ENCODE assay signal across 20 cellular contexts in the genomic region with DNA sequence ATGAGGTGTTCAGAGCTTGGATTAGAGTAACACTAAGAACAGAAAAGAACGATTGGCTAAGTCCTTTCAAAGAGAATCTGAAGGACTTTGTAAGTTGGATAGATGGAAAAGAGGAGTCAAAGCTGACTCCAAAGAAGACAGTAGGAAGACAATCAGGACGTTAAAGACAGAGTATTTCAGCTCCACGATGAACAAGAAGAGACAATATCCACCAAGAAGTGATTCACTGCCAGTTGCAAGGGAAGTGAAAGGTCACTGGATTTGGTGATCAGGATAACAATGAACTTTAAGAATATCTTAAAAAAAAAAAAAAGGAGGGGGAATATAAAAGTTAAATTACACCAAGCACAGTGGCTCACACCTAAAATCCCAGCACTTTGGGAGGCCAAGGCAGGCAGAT. TPM values are rescaled to one million over a fixed set of nuclear protein-coding genes. Genes with fewer than 3 reads are reported as not detected.
DNase-seq lines count a peak whose midpoint lies in the region; ATAC-seq and TF ChIP-seq lines count a peak whose summit lies in the region.
"Had no signal": no experiment of that assay in that cellular context is flagged by ENCODE, and none has a peak within 500 bp of the region (broad histone marks: within the 10 kb centered on the region; RNA-seq: fewer than 3 reads in every experiment).

No MANE protein-coding gene starts in this region.

- H3K4me2 ChIP-seq in fibroblast of lung (ENCODE audit: extremely low read depth, insufficient read depth, low read length) = no peak overlapping the region

- H3K4me3 Mint-ChIP-seq in WTC11 = no peak overlapping the region
- H3K4me3 Mint-ChIP-seq: CD4-positive, alpha-beta T cell had no signal

- no peak overlapping the region for H2AFZ ChIP-seq in fibroblast of lung (ENCODE audit: low read length)
- H2AFZ ChIP-seq: parathyroid adenoma had no signal

- H3K9ac ChIP-seq in fibroblast of lung (ENCODE audit: insufficient read depth, low read length) = no peak overlapping the region
- H3K9ac ChIP-seq: parathyroid adenoma had no signal

- no peaks in the 10 kb centered on the region for H4K20me1 ChIP-seq in fibroblast of lung (ENCODE audit: control insufficient read depth, extremely low read depth, insufficient read depth, low read length)

- no peaks in the 10 kb centered on the region for H3K36me3 Mint-ChIP-seq in WTC11

- no peak for ATAC-seq in WTC11
- ATAC-seq: activated T-cell treated with anti-CD3 and anti-CD28 coated beads, Interleukin-2, amount 50 U/mL, for 72 hours; GM12878 had no signal

- CTCF ChIA-PET in WTC11 (lab: Charles Lee) = interaction anchor here (1.1 to 1.9 kb wide), 3 partner anchors 16 to 453 kb away, joined by 3 to 6 read pairs (median 4); no protein-coding TSS in a partner anchor

- H3K27me3 ChIP-seq in fibroblast of lung (ENCODE audit: control insufficient read depth, insufficient read depth, low read length) (no peaks in the 10 kb centered on the region), spleen (replicated peaks in 1 of 7) (no peaks in the 10 kb centered on the region)

- H3K27ac ChIP-seq in fibroblast of lung (ENCODE audit: insufficient read depth, low read length) (peak overlapping the region; percentile 39), spleen (peak overlapping the region in 6 of 8 donors; percentile 22 to 78 (median 72))
- H3K27ac ChIP-seq: parathyroid adenoma had no signal

- H3K79me2 ChIP-seq in fibroblast of lung (ENCODE audit: control insufficient read depth, insufficient read depth, low read length) = peaks cover 34% of the 10 kb centered on the region

- H3K36me3 ChIP-seq in fibroblast of lung (ENCODE audit: control insufficient read depth, insufficient read depth, low read length) = no peaks in the 10 kb centered on the region
- no peaks in the 10 kb centered on the region for H3K36me3 ChIP-seq in spleen
- H3K36me3 ChIP-seq: thoracic aorta had no signal

- H3K27ac Mint-ChIP-seq in WTC11 = peak overlapping the region; percentile 50; the same call in 1 of the 2 replicates
- H3K27ac Mint-ChIP-seq: CD4-positive, alpha-beta T cell had no signal

- H3K27me3 Mint-ChIP-seq in WTC11 (ENCODE audit: low read depth) = no peaks in the 10 kb centered on the region
- H3K27me3 Mint-ChIP-seq: CD4-positive, alpha-beta T cell had no signal

- peaks cover 23% of the 10 kb centered on the region for H3K4me1 ChIP-seq in fibroblast of lung (ENCODE audit: control insufficient read depth, extremely low read depth, insufficient read depth, low read length)
- H3K4me1 ChIP-seq in spleen = peaks cover 33 to 99% (median 59%) of the 10 kb centered on the region in 6 donors

- 68 to 82% (median 78%) methylated on average over 3 of the region's 3 CpGs for WGBS in spleen, 5 donors

- H3K9me3 ChIP-seq in fibroblast of lung (ENCODE audit: control insufficient read depth, insufficient read depth, low read depth, low read length) = no peaks in the 10 kb centered on the region
- H3K9me3 ChIP-seq in spleen = no peaks in the 10 kb centered on the region
- H3K9me3 ChIP-seq: mucosa of descending colon, thoracic aorta had no signal

- TF ChIP-seq CTCF in WTC11 (IDR thresholded peaks at IDR 0.05) = no peak
- TF ChIP-seq CTCF in fibroblast of lung (conservative IDR thresholded peaks at IDR 0.05 in 1 of 2, IDR thresholded peaks at IDR 0.05 in 1 of 2; ENCODE audit: low read depth in 1 of 2, low read length in 2 of 2) = no peak
- TF ChIP-seq CTCF in spleen (IDR thresholded peaks at IDR 0.05 in 8 of 11, conservative IDR thresholded peaks at IDR 0.05 in 3 of 11) = no peak

- H3K4me3 ChIP-seq in fibroblast of lung (replicated peaks in 1 of 4; ENCODE audit: control extremely low read depth in 1 of 4, insufficient read depth in 1 of 4, low read depth in 3 of 4, low read length in 4 of 4) = no peak overlapping the region
- no peak overlapping the region for H3K4me3 ChIP-seq in spleen
- H3K4me3 ChIP-seq: GM12878, mucosa of descending colon, thoracic aorta had no signal

- no peak for TF ChIP-seq POLR2A in spleen (IDR thresholded peaks at IDR 0.05)

- DNase-seq in HT1080 (ENCODE audit: low read depth) (peak; percentile 13), WTC11 (ENCODE audit: low spot score) (no peak), fibroblast of lung (ENCODE audit: low read depth in 2 of 2) (no peak), spleen (no peak), NCI-H1436 treated with DMSO at 0.1 percent for 48 hours (lab: John Stamatoyannopoulos, UW) (no peak), NCI-H187 (lab: John Stamatoyannopoulos, UW) (no peak)
- DNase-seq in stimulated activated CD4-positive, alpha-beta T cell treated with anti-CD3 and anti-CD28 coated beads, Interleukin-2, amount 100 ng/mL, for 48 hours = no peak
- DNase-seq: activated CD4-positive, alpha-beta T cell treated with anti-CD3 and anti-CD28 coated beads, Interleukin-2, amount 50 U/mL, for 1 hour; activated T-cell treated with anti-CD3 and anti-CD28 coated beads, Interleukin-2, amount 50 U/mL, for 72 hours; anterior cingulate cortex; CD4-positive, alpha-beta T cell; effector CD4-positive, alpha-beta T cell; Karpas-422; mucosa of descending colon; NCI-H1930; SHP77; stimulated activated CD4-positive, alpha-beta T cell treated with anti-CD3 and anti-CD28 coated beads, Interleukin-15, amount 100 ng/mL, for 24 hours had no signal

- peaks cover 65% of the 10 kb centered on the region for H3K4me1 Mint-ChIP-seq in WTC11

- intact Hi-C loops in spleen (cut with DNase I; ENCODE audit: low total_unique reads) = no loop called here

- POLR2A ChIA-PET in WTC11 (lab: Charles Lee) = interaction anchor here (1.6 kb wide), 1 partner anchor 17 kb away, joined by 4 read pairs; no protein-coding TSS in a partner anchor

- H3K9me3 Mint-ChIP-seq in WTC11 = no peaks in the 10 kb centered on the region
- H3K9me3 Mint-ChIP-seq: activated T-cell treated with anti-CD3 and anti-CD28 coated beads, Interleukin-2, amount 50 U/mL, for 72 hours; CD4-positive, alpha-beta T cell had no signal

TF ChIP-seq in WTC11, 78 proteins besides CTCF, POLR2A, EP300 and RAD21 (continues in another document):
- TF ChIP-seq ZNF232 (CRISPR knock-in tag; IDR thresholded peaks at IDR 0.05) = no peak
- TF ChIP-seq, protein P1, sequence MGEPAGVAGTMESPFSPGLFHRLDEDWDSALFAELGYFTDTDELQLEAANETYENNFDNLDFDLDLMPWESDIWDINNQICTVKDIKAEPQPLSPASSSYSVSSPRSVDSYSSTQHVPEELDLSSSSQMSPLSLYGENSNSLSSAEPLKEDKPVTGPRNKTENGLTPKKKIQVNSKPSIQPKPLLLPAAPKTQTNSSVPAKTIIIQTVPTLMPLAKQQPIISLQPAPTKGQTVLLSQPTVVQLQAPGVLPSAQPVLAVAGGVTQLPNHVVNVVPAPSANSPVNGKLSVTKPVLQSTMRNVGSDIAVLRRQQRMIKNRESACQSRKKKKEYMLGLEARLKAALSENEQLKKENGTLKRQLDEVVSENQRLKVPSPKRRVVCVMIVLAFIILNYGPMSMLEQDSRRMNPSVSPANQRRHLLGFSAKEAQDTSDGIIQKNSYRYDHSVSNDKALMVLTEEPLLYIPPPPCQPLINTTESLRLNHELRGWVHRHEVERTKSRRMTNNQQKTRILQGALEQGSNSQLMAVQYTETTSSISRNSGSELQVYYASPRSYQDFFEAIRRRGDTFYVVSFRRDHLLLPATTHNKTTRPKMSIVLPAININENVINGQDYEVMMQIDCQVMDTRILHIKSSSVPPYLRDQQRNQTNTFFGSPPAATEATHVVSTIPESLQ (CRISPR knock-in tag; IDR thresholded peaks at IDR 0.05) = no peak
- TF ChIP-seq, protein P2, sequence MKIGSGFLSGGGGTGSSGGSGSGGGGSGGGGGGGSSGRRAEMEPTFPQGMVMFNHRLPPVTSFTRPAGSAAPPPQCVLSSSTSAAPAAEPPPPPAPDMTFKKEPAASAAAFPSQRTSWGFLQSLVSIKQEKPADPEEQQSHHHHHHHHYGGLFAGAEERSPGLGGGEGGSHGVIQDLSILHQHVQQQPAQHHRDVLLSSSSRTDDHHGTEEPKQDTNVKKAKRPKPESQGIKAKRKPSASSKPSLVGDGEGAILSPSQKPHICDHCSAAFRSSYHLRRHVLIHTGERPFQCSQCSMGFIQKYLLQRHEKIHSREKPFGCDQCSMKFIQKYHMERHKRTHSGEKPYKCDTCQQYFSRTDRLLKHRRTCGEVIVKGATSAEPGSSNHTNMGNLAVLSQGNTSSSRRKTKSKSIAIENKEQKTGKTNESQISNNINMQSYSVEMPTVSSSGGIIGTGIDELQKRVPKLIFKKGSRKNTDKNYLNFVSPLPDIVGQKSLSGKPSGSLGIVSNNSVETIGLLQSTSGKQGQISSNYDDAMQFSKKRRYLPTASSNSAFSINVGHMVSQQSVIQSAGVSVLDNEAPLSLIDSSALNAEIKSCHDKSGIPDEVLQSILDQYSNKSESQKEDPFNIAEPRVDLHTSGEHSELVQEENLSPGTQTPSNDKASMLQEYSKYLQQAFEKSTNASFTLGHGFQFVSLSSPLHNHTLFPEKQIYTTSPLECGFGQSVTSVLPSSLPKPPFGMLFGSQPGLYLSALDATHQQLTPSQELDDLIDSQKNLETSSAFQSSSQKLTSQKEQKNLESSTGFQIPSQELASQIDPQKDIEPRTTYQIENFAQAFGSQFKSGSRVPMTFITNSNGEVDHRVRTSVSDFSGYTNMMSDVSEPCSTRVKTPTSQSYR (CRISPR knock-in tag; IDR thresholded peaks at IDR 0.05) = no peak
- TF ChIP-seq, protein P3, sequence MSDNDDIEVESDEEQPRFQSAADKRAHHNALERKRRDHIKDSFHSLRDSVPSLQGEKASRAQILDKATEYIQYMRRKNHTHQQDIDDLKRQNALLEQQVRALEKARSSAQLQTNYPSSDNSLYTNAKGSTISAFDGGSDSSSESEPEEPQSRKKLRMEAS (CRISPR knock-in tag; IDR thresholded peaks at IDR 0.05) = no peak

RNA-seq across cellular contexts. Expression of a gene that starts 17.9 kb away (rescaled TPM):
- 40.6 and 46.9 TPM in 2 replicates for total RNA-seq in HT1080 (2014; rRNA removed; shearing (Covaris generic))
- polyA plus RNA-seq in HT1080 (2015; cell fraction: cytosol; rRNA removed) = 35.1 and 36.3 TPM in 2 replicates
- 38.6 and 63.3 TPM in 2 replicates for polyA plus RNA-seq in HT1080 (2015; cell fraction: nucleus; rRNA removed)
- total RNA-seq in WTC11 (2021) = 51.0 to 55.1 TPM (median 54.6 TPM) in 3 replicates
- 21.3 and 28.2 TPM in 2 replicates for total RNA-seq in fibroblast of lung
- 27.8 and 33.1 TPM in 2 replicates for polyA plus RNA-seq in fibroblast of lung
- 17.0 and 20.1 TPM in 2 replicates for polyA plus RNA-seq in fibroblast of lung (2012)
- 6.3 and 15.6 TPM in 2 replicates for polyA minus RNA-seq in fibroblast of lung (ENCODE audit: low replicate concordance)
- 10 to 100 TPM; 41.2 to 75.7 (median 61.6) TPM for total RNA-seq in spleen
- 10 to 100 TPM; 17.2 to 31.5 (median 26.5) TPM for polyA plus RNA-seq in spleen

RNA-seq across cellular contexts. Expression of a gene that starts 58.4 kb away (rescaled TPM):
- 64.3 and 67.0 TPM in 2 replicates for total RNA-seq in HT1080 (2014; rRNA removed; shearing (Covaris generic))
- polyA plus RNA-seq in HT1080 (2015; cell fraction: cytosol; rRNA removed) = 51.8 and 55.6 TPM in 2 replicates
- 20.8 and 26.5 TPM in 2 replicates for polyA plus RNA-seq in HT1080 (2015; cell fraction: nucleus; rRNA removed)
- total RNA-seq in WTC11 (2021) (111 to 117 TPM (median 116 TPM) in 3 replicates), fibroblast of lung (19.7 and 29.8 TPM in 2 replicates), spleen (10 to 100 TPM; 56.5 to 89.4 (median 69.3) TPM)
- polyA plus RNA-seq in fibroblast of lung (49.8 and 58.8 TPM in 2 replicates), spleen (100 to 1,000 TPM in 2 of 3 donors, 10 to 100 TPM in 1; 76.4 to 183 (median 148) TPM)
- polyA plus RNA-seq in fibroblast of lung (2012) = 42.1 and 45.0 TPM in 2 replicates
- polyA minus RNA-seq in fibroblast of lung (ENCODE audit: low replicate concordance) = not detected in 2 replicates
